In the genomic region with DNA sequence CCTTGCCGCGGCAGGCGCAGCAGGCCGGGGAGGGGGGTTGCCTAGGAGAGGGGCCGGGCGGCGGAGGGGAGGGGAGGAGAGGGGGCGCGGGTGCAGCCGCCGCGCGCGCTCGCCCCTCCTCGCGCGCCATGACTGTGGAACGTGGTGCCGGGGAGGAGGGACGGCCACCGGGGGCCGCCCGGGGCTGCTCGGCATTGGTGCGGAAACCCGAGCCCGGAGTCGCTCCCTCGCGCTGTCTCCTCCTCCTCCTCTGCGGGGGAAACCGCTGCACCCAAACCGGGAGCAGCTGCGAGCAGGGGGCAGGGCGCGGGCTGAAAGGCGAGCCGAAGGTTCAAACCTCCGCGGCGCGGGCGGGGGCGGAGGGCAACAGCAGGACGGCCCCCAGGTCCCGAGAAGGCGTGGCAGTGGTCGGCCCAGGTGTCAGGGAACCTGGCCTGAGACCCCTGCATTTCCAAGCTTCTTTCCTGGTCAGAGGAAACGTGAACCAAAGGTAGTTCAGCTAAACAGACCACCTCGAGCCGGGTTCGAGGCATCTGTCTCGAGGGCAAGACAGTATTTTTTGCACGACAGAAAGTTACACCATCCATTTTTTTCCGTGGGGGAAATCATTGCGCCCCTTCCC, we compare ENCODE assay signal across 8 cellular contexts. TPM values are rescaled to one million over a fixed set of nuclear protein-coding genes. Genes with fewer than 3 reads are reported as not detected.
DNase-seq lines count a peak whose midpoint lies in the region; ATAC-seq and TF ChIP-seq lines count a peak whose summit lies in the region.

No MANE protein-coding gene starts in this region.

- H3K4me3 ChIP-seq in GM23338 = peak overlapping the region; percentile 97
- H3K4me3 ChIP-seq in NB4 (ENCODE audit: low read depth, low read length) = peak overlapping the region; percentile 80
- peak overlapping the region; percentile 77 for H3K4me3 ChIP-seq in cardiac muscle cell
- peak overlapping the region; percentile 66 for H3K4me3 ChIP-seq in urinary bladder (ENCODE audit: low read depth, low read length)

- under 1% methylated on average over 55 of the region's 57 CpGs for WGBS in urinary bladder

- peak overlapping the region; percentile 91; the same call in 1 of the 2 replicates for H3K27ac Mint-ChIP-seq in GM23338

- H3K4me2 ChIP-seq in GM23338 = peak overlapping the region; percentile 90

- peak; percentile 59 for TF ChIP-seq POLR2A in NB4 (IDR thresholded peaks at IDR 0.05; ENCODE audit: extremely low read depth, insufficient read length)

- no peaks in the 10 kb centered on the region for H3K36me3 ChIP-seq in GM23338 (ENCODE audit: insufficient read depth)
- H3K36me3 ChIP-seq in cardiac muscle cell = no peaks in the 10 kb centered on the region
- H3K36me3 ChIP-seq in urinary bladder (ENCODE audit: insufficient read depth) = no peaks in the 10 kb centered on the region

- H3K4me3 Mint-ChIP-seq in GM23338 = peak overlapping the region; percentile 98

- H4K20me1 ChIP-seq in GM23338 (replicated peaks; ENCODE audit: insufficient read depth) = peaks cover 9% of the 10 kb centered on the region; the same call in 1 of the 2 replicates

- TF ChIP-seq CTCF in GM23338 (conservative IDR thresholded peaks at IDR 0.05; ENCODE audit: low read depth in 2 of 2) = no peak
- no peak for TF ChIP-seq CTCF in NB4 (IDR thresholded peaks at IDR 0.05; ENCODE audit: low read depth, low read length)
- TF ChIP-seq CTCF in cardiac muscle cell (IDR thresholded peaks at IDR 0.05; ENCODE audit: low read depth, low read length) = no peak

- H3K27me3 ChIP-seq in GM23338 (ENCODE audit: insufficient read depth) (peaks cover 11% of the 10 kb centered on the region), cardiac muscle cell (no peaks in the 10 kb centered on the region)

- peaks cover 18% of the 10 kb centered on the region for H3K27me3 Mint-ChIP-seq in GM23338 (ENCODE audit: insufficient read depth, low read depth, poor library complexity)

- H3K27ac ChIP-seq in GM23338 (ENCODE audit: low read depth) (peak overlapping the region; percentile 98), cardiac muscle cell (peak overlapping the region; percentile 83), urinary bladder (ENCODE audit: low read depth) (peak overlapping the region; percentile 80)

- H3K9me3 Mint-ChIP-seq in GM23338 = no peaks in the 10 kb centered on the region; the same call in 2 of the 3 replicates

- H3K9me2 ChIP-seq in GM23338 (ENCODE audit: insufficient read depth) = no peaks in the 10 kb centered on the region

- H2AFZ ChIP-seq in GM23338 = peak overlapping the region; percentile 26; the same call in 1 of the 2 replicates

- ATAC-seq in GM23338 (peak; percentile 63), SK-N-SH treated with all-trans-retinoic acid at 6 μM for 48 hours (peak; percentile 90)

- DNase-seq in DMS53 (lab: John Stamatoyannopoulos, UW) (peak; percentile 96), GM23338 (ENCODE audit: low spot score) (peak; percentile 95), NB4 (ENCODE audit: low read depth) (peak; percentile 98), cardiac muscle cell (ENCODE audit: low read depth in 1 of 2, low spot score in 1 of 2) (peak; percentile 95 to 96), pons (ENCODE audit: low spot score) (peak; percentile 33)
- DNase-seq in activated naive CD8-positive, alpha-beta T cell treated with anti-CD3 and anti-CD28 coated beads, Interleukin-2, amount 50 U/mL, for 16 hours (ENCODE audit: low read depth, low spot score) = peak; percentile 53

- no peaks in the 10 kb centered on the region for H3K9me3 ChIP-seq in cardiac muscle cell (ENCODE audit: low read depth)

- H3K36me3 Mint-ChIP-seq in GM23338 (ENCODE audit: low read depth) = peaks cover 5% of the 10 kb centered on the region

- H3K4me1 ChIP-seq in GM23338 (ENCODE audit: insufficient read depth) (peaks cover 47% of the 10 kb centered on the region), cardiac muscle cell (ENCODE audit: low read depth) (peaks cover 19% of the 10 kb centered on the region), urinary bladder (ENCODE audit: insufficient read depth) (no peaks in the 10 kb centered on the region)

- H3K79me2 ChIP-seq in GM23338 (replicated peaks; ENCODE audit: insufficient read depth) = peaks cover 29% of the 10 kb centered on the region

- peaks cover 14% of the 10 kb centered on the region; the same call in 1 of the 2 replicates for H3F3A ChIP-seq in GM23338 (replicated peaks; ENCODE audit: low read depth)

- peaks cover 46% of the 10 kb centered on the region for H3K4me1 Mint-ChIP-seq in GM23338

TF ChIP-seq in GM23338, 12 proteins besides CTCF, POLR2A, EP300 and RAD21:
- no peak for TF ChIP-seq STAT1 (IDR thresholded peaks at IDR 0.05; ENCODE audit: unreplicated experiment)
- no peak for TF ChIP-seq ETS1 (IDR thresholded peaks at IDR 0.05)
- TF ChIP-seq POLR2AphosphoS5 (IDR thresholded peaks at IDR 0.05; ENCODE audit: low read depth) = peak; percentile 53; the same call in 1 of the 2 replicates
- no peak for TF ChIP-seq ZNF114 (CRISPR knock-in tag; IDR thresholded peaks at IDR 0.05)

TF ChIP-seq in SK-N-SH treated with all-trans-retinoic acid at 6 μM for 48 hours, 23 proteins besides CTCF, POLR2A, EP300 and RAD21 (continues in another document):
- TF ChIP-seq PPARA (CRISPR knock-in tag; IDR thresholded peaks at IDR 0.05; ENCODE audit: borderline replicate concordance) (no peak), ARNTL (CRISPR knock-in tag; IDR thresholded peaks at IDR 0.05; ENCODE audit: borderline replicate concordance, low read depth) (no peak), TOX (CRISPR knock-in tag; IDR thresholded peaks at IDR 0.05; ENCODE audit: borderline replicate concordance) (no peak), CSDC2 (CRISPR knock-in tag; IDR thresholded peaks at IDR 0.05) (no peak), BACH2 (CRISPR knock-in tag; IDR thresholded peaks at IDR 0.05; ENCODE audit: borderline replicate concordance) (no peak), TCF4 (CRISPR knock-in tag; IDR thresholded peaks at IDR 0.05; ENCODE audit: borderline replicate concordance) (no peak), ZFP30 (CRISPR knock-in tag; IDR thresholded peaks at IDR 0.05) (no peak), SNAI2 (CRISPR knock-in tag; IDR thresholded peaks at IDR 0.05) (no peak), OSR1 (CRISPR knock-in tag; IDR thresholded peaks at IDR 0.05) (no peak), ZNF565 (CRISPR knock-in tag; conservative IDR thresholded peaks at IDR 0.05; ENCODE audit: low read depth) (no peak), GLIS3 (CRISPR knock-in tag; IDR thresholded peaks at IDR 0.05) (no peak), ZNF70 (CRISPR knock-in tag; IDR thresholded peaks at IDR 0.05) (no peak), ZC3H10 (CRISPR knock-in tag; IDR thresholded peaks at IDR 0.05) (no peak), ISL1 (CRISPR knock-in tag; IDR thresholded peaks at IDR 0.05) (no peak), POU6F1 (CRISPR knock-in tag; IDR thresholded peaks at IDR 0.05; ENCODE audit: borderline replicate concordance, low read depth) (no peak)
- TF ChIP-seq, protein P1, sequence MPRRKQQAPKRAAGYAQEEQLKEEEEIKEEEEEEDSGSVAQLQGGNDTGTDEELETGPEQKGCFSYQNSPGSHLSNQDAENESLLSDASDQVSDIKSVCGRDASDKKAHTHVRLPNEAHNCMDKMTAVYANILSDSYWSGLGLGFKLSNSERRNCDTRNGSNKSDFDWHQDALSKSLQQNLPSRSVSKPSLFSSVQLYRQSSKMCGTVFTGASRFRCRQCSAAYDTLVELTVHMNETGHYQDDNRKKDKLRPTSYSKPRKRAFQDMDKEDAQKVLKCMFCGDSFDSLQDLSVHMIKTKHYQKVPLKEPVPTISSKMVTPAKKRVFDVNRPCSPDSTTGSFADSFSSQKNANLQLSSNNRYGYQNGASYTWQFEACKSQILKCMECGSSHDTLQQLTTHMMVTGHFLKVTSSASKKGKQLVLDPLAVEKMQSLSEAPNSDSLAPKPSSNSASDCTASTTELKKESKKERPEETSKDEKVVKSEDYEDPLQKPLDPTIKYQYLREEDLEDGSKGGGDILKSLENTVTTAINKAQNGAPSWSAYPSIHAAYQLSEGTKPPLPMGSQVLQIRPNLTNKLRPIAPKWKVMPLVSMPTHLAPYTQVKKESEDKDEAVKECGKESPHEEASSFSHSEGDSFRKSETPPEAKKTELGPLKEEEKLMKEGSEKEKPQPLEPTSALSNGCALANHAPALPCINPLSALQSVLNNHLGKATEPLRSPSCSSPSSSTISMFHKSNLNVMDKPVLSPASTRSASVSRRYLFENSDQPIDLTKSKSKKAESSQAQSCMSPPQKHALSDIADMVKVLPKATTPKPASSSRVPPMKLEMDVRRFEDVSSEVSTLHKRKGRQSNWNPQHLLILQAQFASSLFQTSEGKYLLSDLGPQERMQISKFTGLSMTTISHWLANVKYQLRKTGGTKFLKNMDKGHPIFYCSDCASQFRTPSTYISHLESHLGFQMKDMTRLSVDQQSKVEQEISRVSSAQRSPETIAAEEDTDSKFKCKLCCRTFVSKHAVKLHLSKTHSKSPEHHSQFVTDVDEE (CRISPR knock-in tag; IDR thresholded peaks at IDR 0.05) = no peak

RNA-seq across cellular contexts. Expression of gene TRERF1, which starts 1.4 kb away (rescaled TPM):
- 20.5 and 20.6 TPM in 2 replicates for total RNA-seq in GM23338 (2014; rRNA removed; shearing (Covaris generic))
- 11.1 and 11.2 TPM in 2 replicates for polyA plus RNA-seq in GM23338 (2016; fragmentation: Nextera tagmentation; extraction: Ambion mirVana)
- total RNA-seq in cardiac muscle cell = 5.7 and 8.7 TPM in 2 replicates
- polyA plus RNA-seq in cardiac muscle cell = 6.4 and 7.6 TPM in 2 replicates
- 12.1 TPM for total RNA-seq in urinary bladder
- polyA plus RNA-seq in urinary bladder = 7.9 TPM

Comparison
In these comparisons a context has a peak if more than half of its experiments do, and no peak if none do; other contexts are left out.
1. Peak in every context shown above with its lines: DNase-seq, ATAC-seq, H3K4me3 ChIP-seq and H3K27ac ChIP-seq.
2. DNase-seq: peak in every context shown above with its lines; median percentile 98 in NB4; 96 in DMS53; 96 in cardiac muscle cell; 95 in GM23338; 53 in activated naive CD8-positive, alpha-beta T cell treated with anti-CD3 and anti-CD28 coated beads, Interleukin-2, amount 50 U/mL, for 16 hours; 33 in pons.